ENCODE assay signal across 15 cellular contexts in genomic region chrX:117992324-117992723, GRCh38.
DNase-seq lines count a peak whose midpoint lies in the region; ATAC-seq and TF ChIP-seq lines count a peak whose summit lies in the region.
"Had no signal": no experiment of that assay in that cellular context is flagged by ENCODE, and none has a peak within 500 bp of the region (broad histone marks: within the 10 kb centered on the region; RNA-seq: fewer than 3 reads in every experiment).

No MANE protein-coding gene starts in this region.

- H3K9me3 ChIP-seq in breast epithelium (no peaks in the 10 kb centered on the region), SK-N-MC (ENCODE audit: low read depth, low read length) (no peaks in the 10 kb centered on the region)
- H3K9me3 ChIP-seq: BLaER1 treated with 17β-estradiol and CSF1 and Interleukin-3, amounts not matched to agents 10 nM and 100 nM had no signal

- H3K27ac Mint-ChIP-seq in MCF 10A (ENCODE audit: low read depth, unreplicated experiment), result peak overlapping the region; percentile 78
- H3K27ac Mint-ChIP-seq in nephron, result peak overlapping the region; percentile 2 to 65 (median 11)
- no peak overlapping the region for H3K27ac Mint-ChIP-seq in T-helper 2 cell treated with Interferon-gamma antibody and Interleukin-4, amounts not matched to agents 5 μg/mL and 100 μg/mL, for 36 hours
- H3K27ac Mint-ChIP-seq: CD4-positive, CD25-positive, alpha-beta regulatory T cell; H9 had no signal

- POLR2A ChIA-PET in MCF 10A (lab: Yijun Ruan, JAX), result interaction anchor here (0.7 to 1.8 kb wide), 6 partner anchors 10 to 1701 kb away, joined by 3 to 12 read pairs (median 4); no protein-coding TSS in a partner anchor

- H3K36me3 ChIP-seq in breast epithelium (no peaks in the 10 kb centered on the region), SK-N-MC (ENCODE audit: insufficient read depth, low read length) (no peaks in the 10 kb centered on the region)
- H3K36me3 ChIP-seq: BLaER1 treated with 17β-estradiol and CSF1 and Interleukin-3, amounts not matched to agents 10 nM and 100 nM had no signal

- H3K36me3 Mint-ChIP-seq in MCF 10A (ENCODE audit: insufficient read depth, unreplicated experiment), result peaks cover 6% of the 10 kb centered on the region
- H3K36me3 Mint-ChIP-seq in nephron (ENCODE audit: low read depth), result no peaks in the 10 kb centered on the region
- no peaks in the 10 kb centered on the region for H3K36me3 Mint-ChIP-seq in T-helper 2 cell treated with Interferon-gamma antibody and Interleukin-4, amounts not matched to agents 5 μg/mL and 100 μg/mL, for 36 hours (ENCODE audit: low read depth)
- H3K36me3 Mint-ChIP-seq: CD4-positive, CD25-positive, alpha-beta regulatory T cell had no signal

- H3K9me3 Mint-ChIP-seq in MCF 10A (ENCODE audit: unreplicated experiment) (no peaks in the 10 kb centered on the region), nephron (peaks cover 3% of the 10 kb centered on the region)
- no peaks in the 10 kb centered on the region for H3K9me3 Mint-ChIP-seq in T-helper 2 cell treated with Interferon-gamma antibody and Interleukin-4, amounts not matched to agents 5 μg/mL and 100 μg/mL, for 36 hours
- H3K9me3 Mint-ChIP-seq: CD4-positive, CD25-positive, alpha-beta regulatory T cell had no signal

- peak overlapping the region in 1 of 2 donors; percentile 15 for H3K27ac ChIP-seq in breast epithelium
- peak overlapping the region; percentile 64; the same call in 1 of the 2 replicates for H3K27ac ChIP-seq in SK-N-MC
- H3K27ac ChIP-seq in foreskin keratinocyte, result no peak overlapping the region
- H3K27ac ChIP-seq: BLaER1 treated with 17β-estradiol and CSF1 and Interleukin-3, amounts not matched to agents 10 nM and 100 nM had no signal

- BruUV-seq in MCF 10A (replicated peaks; lab: Mats Ljungman, UMichigan), result no TSS peak

- peaks cover 35% of the 10 kb centered on the region for H3K4me1 Mint-ChIP-seq in MCF 10A (ENCODE audit: insufficient read depth, unreplicated experiment)
- peaks cover 41% of the 10 kb centered on the region for H3K4me1 Mint-ChIP-seq in nephron
- no peaks in the 10 kb centered on the region for H3K4me1 Mint-ChIP-seq in T-helper 2 cell treated with Interferon-gamma antibody and Interleukin-4, amounts not matched to agents 5 μg/mL and 100 μg/mL, for 36 hours (ENCODE audit: low read depth)
- H3K4me1 Mint-ChIP-seq: CD4-positive, CD25-positive, alpha-beta regulatory T cell had no signal

- no peaks in the 10 kb centered on the region for H3K4me1 ChIP-seq in breast epithelium
- H3K4me1 ChIP-seq in foreskin keratinocyte, result peaks cover 36% of the 10 kb centered on the region
- H3K4me1 ChIP-seq: BLaER1 treated with 17β-estradiol and CSF1 and Interleukin-3, amounts not matched to agents 10 nM and 100 nM had no signal

- DNase-seq in MCF 10A (ENCODE audit: unreplicated experiment) (no peak), breast epithelium (ENCODE audit: low spot score in 2 of 2) (no peak), SK-N-MC (ENCODE audit: low read depth, low spot score) (no peak), foreskin keratinocyte (no peak), GM19238 (ENCODE audit: insufficient read length, low spot score) (no peak), NCI-H446 (lab: John Stamatoyannopoulos, UW) (no peak)
- DNase-seq in T-helper 2 cell treated with Interferon-gamma antibody and Interleukin-4, amounts not matched to agents 5 μg/mL and 100 μg/mL, for 36 hours (ENCODE audit: low spot score), result no peak
- DNase-seq: 8988T; CD4-positive, CD25-positive, alpha-beta regulatory T cell; DMS79; GOT3; H9 had no signal

- peak; percentile 2 for ATAC-seq in foreskin keratinocyte
- ATAC-seq: GM12878 had no signal

- intact Hi-C loops in MCF 10A (cut with micrococcal nuclease), result no loop called here
- intact Hi-C loops in breast epithelium (cut with DNase I; ENCODE audit: low total_unique reads), result no loop called here

- H3K4me3 Mint-ChIP-seq in MCF 10A (ENCODE audit: unreplicated experiment) (no peak overlapping the region), nephron (no peak overlapping the region)
- no peak overlapping the region for H3K4me3 Mint-ChIP-seq in T-helper 2 cell treated with Interferon-gamma antibody and Interleukin-4, amounts not matched to agents 5 μg/mL and 100 μg/mL, for 36 hours
- H3K4me3 Mint-ChIP-seq: CD4-positive, CD25-positive, alpha-beta regulatory T cell; H9 had no signal

- H3K27me3 ChIP-seq in breast epithelium (no peaks in the 10 kb centered on the region), foreskin keratinocyte (no peaks in the 10 kb centered on the region)
- H3K27me3 ChIP-seq: BLaER1 treated with 17β-estradiol and CSF1 and Interleukin-3, amounts not matched to agents 10 nM and 100 nM had no signal

- no peak overlapping the region for H3K9ac ChIP-seq in SK-N-MC (ENCODE audit: insufficient read length)
- H3K9ac ChIP-seq: BLaER1 treated with 17β-estradiol and CSF1 and Interleukin-3, amounts not matched to agents 10 nM and 100 nM had no signal

- CTCF ChIA-PET in MCF 10A (lab: Yijun Ruan, JAX), result interaction anchor here (0.6 to 1.8 kb wide), 5 partner anchors 8 to 898 kb away, joined by 3 to 6 read pairs (median 3); no protein-coding TSS in a partner anchor

- H3K4me3 ChIP-seq in breast epithelium, result no peak overlapping the region
- no peak overlapping the region for H3K4me3 ChIP-seq in SK-N-MC
- H3K4me3 ChIP-seq: BLaER1 treated with 17β-estradiol and CSF1 and Interleukin-3, amounts not matched to agents 10 nM and 100 nM; GM12878 had no signal

- TF ChIP-seq POLR2A in breast epithelium (IDR thresholded peaks at IDR 0.05), result no peak

- no peak for TF ChIP-seq CTCF in MCF 10A (IDR thresholded peaks at IDR 0.05; ENCODE audit: unreplicated experiment)
- no peak for TF ChIP-seq CTCF in breast epithelium (IDR thresholded peaks at IDR 0.05)
- no peak for TF ChIP-seq CTCF in foreskin keratinocyte (conservative IDR thresholded peaks at IDR 0.05)
- TF ChIP-seq CTCF in nephron (IDR thresholded peaks at IDR 0.05; ENCODE audit: unreplicated experiment in 3 of 3), result no peak

- no peaks in the 10 kb centered on the region for H3K27me3 Mint-ChIP-seq in MCF 10A (ENCODE audit: insufficient read depth, unreplicated experiment)
- H3K27me3 Mint-ChIP-seq in nephron (ENCODE audit: low read depth), result no peaks in the 10 kb centered on the region
- H3K27me3 Mint-ChIP-seq in T-helper 2 cell treated with Interferon-gamma antibody and Interleukin-4, amounts not matched to agents 5 μg/mL and 100 μg/mL, for 36 hours (ENCODE audit: low read depth), result no peaks in the 10 kb centered on the region
- H3K27me3 Mint-ChIP-seq: CD4-positive, CD25-positive, alpha-beta regulatory T cell had no signal
